Comparison of ENCODE assay signal across 9 cellular contexts in the genomic region with DNA sequence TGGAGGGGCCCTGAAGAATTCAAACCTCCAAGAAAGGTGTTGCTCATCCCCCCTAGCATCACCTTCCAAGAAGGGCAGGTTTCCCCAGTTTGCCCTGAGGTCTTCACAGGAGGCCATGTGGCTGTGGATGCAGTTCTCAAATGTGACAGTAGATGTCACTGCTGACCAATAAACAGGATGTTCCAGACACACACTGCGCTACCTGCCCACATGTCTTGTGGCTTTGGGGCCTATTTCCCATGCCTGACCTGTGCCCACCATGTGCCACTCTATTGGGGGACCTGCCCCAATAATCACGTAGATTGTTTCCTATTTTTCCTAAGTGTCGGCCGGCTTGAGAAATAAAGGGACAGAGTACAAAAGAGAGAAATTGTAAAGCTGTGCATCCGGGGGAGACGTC. TPM values are rescaled to one million over a fixed set of nuclear protein-coding genes. Genes with fewer than 3 reads are reported as not detected.
DNase-seq lines count a peak whose midpoint lies in the region; ATAC-seq, FAIRE-seq and TF ChIP-seq lines count a peak whose summit lies in the region.
"Had no signal": no experiment of that assay in that cellular context is flagged by ENCODE, and none has a peak within 500 bp of the region (broad histone marks: within the 10 kb centered on the region; RNA-seq: fewer than 3 reads in every experiment).

No MANE protein-coding gene starts in this region.

- intact Hi-C loops in Right ventricle myocardium inferior (cut with DNase I) (no loop called here), ascending aorta (cut with DNase I) (no loop called here)

- ATAC-seq in Right ventricle myocardium inferior = no peak

- POLR2A ChIA-PET in RWPE1 (lab: Yijun Ruan, JAX; ENCODE audit: low non-redundant PET) = no interaction called here

- no peak overlapping the region for H3K27ac ChIP-seq in cardiac muscle cell
- no peak overlapping the region for H3K27ac ChIP-seq in RWPE1
- H3K27ac ChIP-seq in small intestine (ENCODE audit: low read depth in 1 of 2, low read length in 1 of 2) = no peak overlapping the region
- no peak overlapping the region for H3K27ac ChIP-seq in ascending aorta

- H3K27me3 ChIP-seq in cardiac muscle cell (no peaks in the 10 kb centered on the region), small intestine (ENCODE audit: control insufficient read depth in 2 of 2, insufficient read depth in 2 of 2, low read length in 2 of 2) (no peaks in the 10 kb centered on the region), ascending aorta (no peaks in the 10 kb centered on the region)

- H3K4me1 ChIP-seq in cardiac muscle cell (ENCODE audit: low read depth) (no peaks in the 10 kb centered on the region), small intestine (ENCODE audit: control insufficient read depth in 2 of 2, insufficient read depth in 1 of 2, low read depth in 1 of 2, low read length in 1 of 2) (no peaks in the 10 kb centered on the region), ascending aorta (no peaks in the 10 kb centered on the region)

- H3K36me3 ChIP-seq in cardiac muscle cell (no peaks in the 10 kb centered on the region), small intestine (ENCODE audit: control insufficient read depth in 2 of 2, insufficient read depth in 2 of 2, low read length in 2 of 2) (no peaks in the 10 kb centered on the region), ascending aorta (no peaks in the 10 kb centered on the region)

- CTCF ChIA-PET in RWPE1 (lab: Yijun Ruan, JAX) = interaction anchor here (0.6 kb wide), 2 partner anchors 123 to 458 kb away, joined by 3 read pairs; no protein-coding TSS in a partner anchor

- H3K9me3 ChIP-seq in cardiac muscle cell (ENCODE audit: low read depth) (no peaks in the 10 kb centered on the region), small intestine (ENCODE audit: control insufficient read depth, low read depth) (no peaks in the 10 kb centered on the region), ascending aorta (no peaks in the 10 kb centered on the region)

- TF ChIP-seq CTCF in cardiac muscle cell (IDR thresholded peaks at IDR 0.05; ENCODE audit: low read depth, low read length) (peak; percentile 70), RWPE1 (conservative IDR thresholded peaks at IDR 0.05; ENCODE audit: low read depth) (peak; percentile 72), epithelial cell of proximal tubule (conservative IDR thresholded peaks at IDR 0.05; ENCODE audit: low read depth, low read length) (peak; percentile 64), ascending aorta (IDR thresholded peaks at IDR 0.05) (peak in 1 of 3 experiments; percentile 60)

- DNase-seq in cardiac muscle cell (ENCODE audit: low read depth in 1 of 2, low spot score in 1 of 2) (peak; percentile 63 to 70), Right ventricle myocardium inferior (ENCODE audit: missing footprints) (no peak), RWPE1 (ENCODE audit: low spot score) (peak; percentile 4), epithelial cell of proximal tubule (ENCODE audit: low read depth) (no peak), small intestine (peak; percentile 54), islet precursor cell (no peak), NCI-H2107 treated with DMSO at 0.1 percent for 48 hours (lab: John Stamatoyannopoulos, UW; ENCODE audit: unreplicated experiment) (no peak), ascending aorta (ENCODE audit: low spot score in 2 of 2) (no peak)

- H3K4me3 ChIP-seq in cardiac muscle cell = no peak overlapping the region
- no peak overlapping the region for H3K4me3 ChIP-seq in epithelial cell of proximal tubule (ENCODE audit: low read depth, low read length)
- no peak overlapping the region for H3K4me3 ChIP-seq in small intestine (ENCODE audit: low read depth in 1 of 2, low read length in 2 of 2)
- no peak overlapping the region for H3K4me3 ChIP-seq in ascending aorta

- FAIRE-seq in small intestine (lab: Jason Lieb, UNC) = no peak

- whole genome bisulfite sequencing in small intestine, 3 donors = 43 to 55% methylated on average over 6 of the region's 6 CpGs; no CpG with 5 or more reads in 1 of the 3 donors

RNA-seq across cellular contexts. Expression of a gene that starts 4.5 kb away (rescaled TPM):
- total RNA-seq in cardiac muscle cell = 1.2 and 5.2 TPM in 2 replicates
- 5.0 and 5.1 TPM in 2 replicates for polyA plus RNA-seq in cardiac muscle cell
- total RNA-seq in Right ventricle myocardium inferior = not detected
- 1.6 TPM in 1 of 2 replicates, not detected in the other for total RNA-seq in epithelial cell of proximal tubule
- 1 to 10 TPM in 1 of 3 donors, under 1 TPM in 1, not detected in 1; 0.81 to 1.4 TPM for polyA plus RNA-seq in small intestine
- total RNA-seq in ascending aorta = not detected
- total RNA-seq: Daoy had no signal

RNA-seq across cellular contexts. Expression of a gene that starts 10.2 kb away (rescaled TPM):
- total RNA-seq in cardiac muscle cell (115 and 309 TPM in 2 replicates), Right ventricle myocardium inferior (139 TPM), epithelial cell of proximal tubule (138 and 163 TPM in 2 replicates), ascending aorta (275 TPM)
- polyA plus RNA-seq in cardiac muscle cell (179 and 244 TPM in 2 replicates), small intestine (100 to 1,000 TPM; 417 to 876 (median 485) TPM)

RNA-seq across cellular contexts. Expression of a gene that starts 17.7 kb away (rescaled TPM):
- 3.5 and 6.6 TPM in 2 replicates for total RNA-seq in cardiac muscle cell
- polyA plus RNA-seq in cardiac muscle cell = 11.9 and 13.8 TPM in 2 replicates
- 1.5 TPM for total RNA-seq in Right ventricle myocardium inferior
- total RNA-seq in epithelial cell of proximal tubule = 2.1 TPM in 1 of 2 replicates, not detected in the other
- 10 to 100 TPM in 1 of 3 donors, 1 to 10 TPM in 2; 1.4 to 10.5 (median 4.9) TPM for polyA plus RNA-seq in small intestine
- total RNA-seq in ascending aorta = not detected

RNA-seq across cellular contexts. Expression of a gene that starts 20.8 kb away (rescaled TPM):
- not detected in 2 replicates for total RNA-seq in cardiac muscle cell
- polyA plus RNA-seq in cardiac muscle cell = not detected in 2 replicates
- not detected for total RNA-seq in Right ventricle myocardium inferior
- total RNA-seq in epithelial cell of proximal tubule = not detected in 2 replicates
- polyA plus RNA-seq in small intestine = not detected
- not detected for total RNA-seq in ascending aorta
- total RNA-seq: Daoy had no signal

RNA-seq across cellular contexts. Expression of a gene that starts 23.4 kb away (rescaled TPM):
- 16.9 and 25.9 TPM in 2 replicates for total RNA-seq in cardiac muscle cell
- 28.8 and 42.8 TPM in 2 replicates for polyA plus RNA-seq in cardiac muscle cell
- total RNA-seq in Right ventricle myocardium inferior = 4.6 TPM
- total RNA-seq in epithelial cell of proximal tubule = 2.1 and 8.6 TPM in 2 replicates
- polyA plus RNA-seq in small intestine = 1 to 10 TPM in 2 of 3 donors, not detected in 1; 1.1 to 6.7 TPM
- total RNA-seq in ascending aorta = not detected

Comparison
In these comparisons a context has a peak if more than half of its experiments do, and no peak if none do; other contexts are left out.
1. DNase-seq: peak in cardiac muscle cell (2 of 2), RWPE1 (single experiment) and small intestine (single experiment); none in Right ventricle myocardium inferior (single experiment), epithelial cell of proximal tubule (single experiment), islet precursor cell (single experiment), NCI-H2107 treated with DMSO at 0.1 percent for 48 hours (single experiment) and ascending aorta (0 of 2).